In the genomic region with DNA sequence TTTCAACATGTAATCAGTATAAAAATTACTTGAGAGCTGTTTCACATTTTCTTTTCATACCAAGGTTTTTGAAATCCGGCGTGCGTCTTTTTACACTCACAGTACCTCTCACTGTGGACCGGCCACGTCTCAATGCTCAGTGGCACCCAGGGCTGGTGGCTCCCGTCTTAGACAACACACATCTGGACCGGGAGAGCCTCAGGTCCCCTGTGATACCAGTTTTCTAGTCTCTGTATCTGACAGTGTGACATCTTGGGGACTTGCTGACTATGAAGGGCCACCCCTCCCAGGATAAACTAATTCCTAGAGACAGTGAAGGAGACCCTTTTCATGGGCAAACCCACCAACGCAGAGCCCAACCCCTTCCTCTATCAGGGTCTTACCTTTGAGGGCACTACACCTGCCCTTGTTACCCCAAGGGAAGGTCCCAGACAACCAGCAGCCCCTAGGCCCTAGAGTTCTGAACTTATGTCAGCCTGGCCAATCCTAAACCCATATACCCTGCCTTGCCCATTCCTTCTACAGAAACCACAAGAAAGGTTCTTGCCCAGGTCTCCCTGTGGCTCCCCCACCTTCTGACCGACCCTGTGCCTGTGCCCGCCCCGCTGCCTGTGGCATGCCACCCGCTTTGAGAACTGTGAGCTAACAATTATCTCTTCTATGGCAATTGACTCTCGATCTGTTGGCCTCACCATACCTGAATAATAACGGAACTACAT, we compare ENCODE assay signal across 27 cellular contexts. TPM values are rescaled to one million over a fixed set of nuclear protein-coding genes. Genes with fewer than 3 reads are reported as not detected.
"Had no signal": no experiment of that assay in that cellular context is flagged by ENCODE, and none has a peak within 500 bp of the region (broad histone marks: within the 10 kb centered on the region; RNA-seq: fewer than 3 reads in every experiment).

No MANE protein-coding gene starts in this region.

- H3K4me2 ChIP-seq: hepatocyte, smooth muscle cell had no signal

- H3K4me1 Mint-ChIP-seq: activated CD8-positive, alpha-beta memory T cell treated with anti-CD3 and anti-CD28 coated beads, Interleukin-2, amount 10 ng/mL, durations not matched to agents 7 days and 5 days; activated T-helper 17 cell treated with anti-CD3 and anti-CD28 coated beads, Interleukin-2, amount 50 U/mL, for 72 hours had no signal

- H3K4me3 ChIP-seq: hepatocyte, ovary, right lobe of liver, smooth muscle cell, stomach had no signal

- H3K27me3 ChIP-seq: ovary, right lobe of liver had no signal

- DNase-seq: activated CD4-positive, alpha-beta memory T cell treated with anti-CD3 and anti-CD28 coated beads for 36 hours; activated CD8-positive, alpha-beta memory T cell treated with anti-CD3 and anti-CD28 coated beads, Interleukin-2, amount 10 ng/mL, durations not matched to agents 7 days and 5 days; activated naive CD4-positive, alpha-beta T cell treated with Interleukin-2 at 50 U/mL for 16 hours; activated naive CD8-positive, alpha-beta T cell treated with anti-CD3 and anti-CD28 coated beads, Interleukin-2, amount 10 ng/mL, durations not matched to agents 7 days and 5 days; amygdala; foreskin keratinocyte; midbrain; right lobe of liver; stimulated activated CD4-positive, alpha-beta T cell treated with anti-CD3 and anti-CD28 coated beads, Interleukin-4, amount 100 ng/mL, for 24 hours; T-helper 2 cell had no signal

- H3K9me3 Mint-ChIP-seq: activated T-helper 17 cell treated with anti-CD3 and anti-CD28 coated beads, Interleukin-2, amount 50 U/mL, for 72 hours; stimulated activated effector memory CD8-positive, alpha-beta T cell treated with anti-CD3 and anti-CD28 coated beads, Interleukin-12 subunit alpha, Interleukin-12 subunit beta, amount 100 ng/mL, for 72 hours; type B pancreatic cell had no signal

- H3K36me3 Mint-ChIP-seq: stimulated activated effector memory CD8-positive, alpha-beta T cell treated with anti-CD3 and anti-CD28 coated beads, Interleukin-12 subunit alpha, Interleukin-12 subunit beta, amount 100 ng/mL, for 72 hours; type B pancreatic cell had no signal

- H3K27ac ChIP-seq: epithelial cell of prostate, foreskin keratinocyte, hepatocyte, ovary, right lobe of liver, stomach, WERI-Rb-1 had no signal

- H3K36me3 ChIP-seq: ovary, right lobe of liver, stomach, WERI-Rb-1 had no signal

- H3K79me2 ChIP-seq: hepatocyte had no signal

- H3K27ac Mint-ChIP-seq: activated CD4-positive, alpha-beta memory T cell treated with anti-CD3 and anti-CD28 coated beads for 36 hours; activated CD8-positive, alpha-beta memory T cell treated with anti-CD3 and anti-CD28 coated beads, Interleukin-2, amount 10 ng/mL, durations not matched to agents 7 days and 5 days; activated naive CD8-positive, alpha-beta T cell treated with anti-CD3 and anti-CD28 coated beads, Interleukin-2, amount 10 ng/mL, durations not matched to agents 7 days and 5 days; activated T-helper 17 cell treated with anti-CD3 and anti-CD28 coated beads, Interleukin-2, amount 50 U/mL, for 72 hours; stimulated activated effector memory CD8-positive, alpha-beta T cell treated with anti-CD3 and anti-CD28 coated beads, Interleukin-12 subunit alpha, Interleukin-12 subunit beta, amount 100 ng/mL, for 72 hours; type B pancreatic cell had no signal

- H3K9me3 ChIP-seq: ovary, right lobe of liver had no signal

- H3K4me1 ChIP-seq: foreskin keratinocyte, right lobe of liver, stomach had no signal

- H3K4me3 Mint-ChIP-seq: activated CD4-positive, alpha-beta memory T cell treated with anti-CD3 and anti-CD28 coated beads for 36 hours; activated CD8-positive, alpha-beta memory T cell treated with anti-CD3 and anti-CD28 coated beads, Interleukin-2, amount 10 ng/mL, durations not matched to agents 7 days and 5 days; activated naive CD8-positive, alpha-beta T cell treated with anti-CD3 and anti-CD28 coated beads, Interleukin-2, amount 10 ng/mL, durations not matched to agents 7 days and 5 days; activated T-helper 17 cell treated with anti-CD3 and anti-CD28 coated beads, Interleukin-2, amount 50 U/mL, for 72 hours; stimulated activated effector memory CD8-positive, alpha-beta T cell treated with anti-CD3 and anti-CD28 coated beads, Interleukin-12 subunit alpha, Interleukin-12 subunit beta, amount 100 ng/mL, for 72 hours; type B pancreatic cell had no signal

- H2AFZ ChIP-seq: hepatocyte had no signal

- ATAC-seq: activated CD8-positive, alpha-beta memory T cell treated with anti-CD3 and anti-CD28 coated beads, Interleukin-2, amount 10 ng/mL, durations not matched to agents 7 days and 5 days; activated T-helper 17 cell treated with anti-CD3 and anti-CD28 coated beads, Interleukin-2, amount 50 U/mL, for 72 hours; foreskin keratinocyte; left colon; stimulated activated effector memory CD8-positive, alpha-beta T cell treated with anti-CD3 and anti-CD28 coated beads, Interleukin-12 subunit alpha, Interleukin-12 subunit beta, amount 100 ng/mL, for 72 hours had no signal

RNA-seq across cellular contexts. Expression of gene ASCL2, which starts 6.1 kb away (rescaled TPM):
- total RNA-seq: cardiac septum, dermis microvascular lymphatic vessel endothelial cell, fibroblast of lung, myocyte, pulmonary artery endothelial cell, smooth muscle cell had no signal
- polyA plus RNA-seq: fibroblast of lung, neural cell had no signal

RNA-seq across cellular contexts. Expression of gene C11orf21, which starts 25.3 kb away (rescaled TPM):
- total RNA-seq: dermis microvascular lymphatic vessel endothelial cell, foreskin keratinocyte, lung microvascular endothelial cell, myocyte, pulmonary artery endothelial cell, smooth muscle cell had no signal
- polyA plus RNA-seq: fibroblast of lung, foreskin keratinocyte, neural cell, smooth muscle cell had no signal

RNA-seq across cellular contexts. Expression of gene TSPAN32, which starts 25.4 kb away (rescaled TPM):
- total RNA-seq: dermis microvascular lymphatic vessel endothelial cell, foreskin keratinocyte, lung microvascular endothelial cell, myocyte, pulmonary artery endothelial cell, smooth muscle cell had no signal
- polyA plus RNA-seq: fibroblast of lung, foreskin keratinocyte, neural cell, smooth muscle cell had no signal
